Comparison of ENCODE assay signal across 14 cellular contexts in the genomic region with DNA sequence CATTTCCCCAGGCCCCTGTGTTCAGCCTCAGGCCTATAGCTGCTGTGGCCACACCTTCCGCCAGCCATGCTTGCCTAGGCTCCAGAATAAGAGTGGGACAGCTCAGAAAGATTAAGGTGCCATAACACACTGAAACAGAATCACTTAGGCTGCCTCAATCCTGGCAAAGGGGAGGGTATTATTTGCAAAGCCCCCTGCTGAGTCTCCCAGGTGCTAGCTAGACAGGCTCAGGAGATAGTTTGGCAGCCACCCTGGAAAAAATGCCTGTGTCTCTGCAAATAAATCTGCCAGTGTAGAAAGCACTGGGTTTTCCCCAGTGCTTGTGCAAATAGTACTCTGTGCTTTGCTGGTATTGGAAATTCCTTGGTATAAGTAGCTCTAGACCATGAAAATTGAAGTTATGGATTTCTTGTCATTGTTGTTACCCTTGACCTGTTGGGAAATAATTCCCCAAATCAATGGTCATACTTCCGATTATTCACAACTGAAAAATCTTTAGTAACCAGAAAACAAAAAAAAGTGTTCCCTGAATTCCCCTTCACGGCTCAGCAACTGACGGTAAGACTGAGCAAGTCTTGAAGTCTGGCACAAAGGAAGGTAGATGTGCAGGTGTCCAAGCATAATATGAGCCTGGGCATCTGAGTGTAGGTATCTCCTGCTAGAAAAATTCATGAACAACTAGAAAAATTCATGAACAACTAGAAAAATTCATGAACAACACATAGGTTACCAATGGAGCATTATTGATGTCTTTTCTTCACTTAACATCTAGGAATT. TPM values are rescaled to one million over a fixed set of nuclear protein-coding genes. Genes with fewer than 3 reads are reported as not detected.
DNase-seq lines count a peak whose midpoint lies in the region; ATAC-seq and TF ChIP-seq lines count a peak whose summit lies in the region.
"Had no signal": no experiment of that assay in that cellular context is flagged by ENCODE, and none has a peak within 500 bp of the region (broad histone marks: within the 10 kb centered on the region; RNA-seq: fewer than 3 reads in every experiment).

No MANE protein-coding gene starts in this region.

- in situ Hi-C loops in G401 (cut with HindIII; ENCODE audit: low sequenced_read_pairs) = no loop called here

- no peak for TF ChIP-seq POLR2A in testis (IDR thresholded peaks at IDR 0.05)

- intact Hi-C loops in testis (cut with DNase I; ENCODE audit: low total_unique reads) = no loop called here

- ATAC-seq in left lobe of liver = peak; percentile 93
- no peak for ATAC-seq in HG03108 (IDR thresholded peaks at IDR 0.05; ENCODE audit: unreplicated experiment)
- ATAC-seq in HG03460 (IDR thresholded peaks at IDR 0.05; ENCODE audit: unreplicated experiment) = no peak
- ATAC-seq: activated T-cell treated with anti-CD3 and anti-CD28 coated beads, Interleukin-2, amount 50 U/mL, for 72 hours; natural killer cell treated with Interleukin-12 subunit alpha and Interleukin-12 subunit beta and Interleukin-15 and Interleukin-18, amount 100 ng/mL, for 72 hours had no signal

- no peaks in the 10 kb centered on the region for H3K4me1 ChIP-seq in testis

- no peak overlapping the region for H3K27ac ChIP-seq in testis

- no peaks in the 10 kb centered on the region for H3K27me3 ChIP-seq in testis

- H3K36me3 ChIP-seq in testis (ENCODE audit: low read depth, missing control alignments) = no peaks in the 10 kb centered on the region

- H3K4me3 ChIP-seq in testis = no peak overlapping the region

- no peak for TF ChIP-seq CTCF in testis (IDR thresholded peaks at IDR 0.05)

- H3K9me3 ChIP-seq in testis = no peaks in the 10 kb centered on the region

- peak; percentile 73 for DNase-seq in G401 (ENCODE audit: low spot score)
- peak; percentile 87 for DNase-seq in NCI-H146 (lab: John Stamatoyannopoulos, UW)
- DNase-seq in SHP77 (lab: John Stamatoyannopoulos, UW) = peak; percentile 55 to 57
- peak; percentile 80 for DNase-seq in left lobe of liver (ENCODE audit: low spot score)
- no peak for DNase-seq in testis
- no peak for DNase-seq in SKM-1 treated with dmso at 0.1 percent for 144 hours (lab: John Stamatoyannopoulos, UW; ENCODE audit: unreplicated experiment)
- DNase-seq: activated CD4-positive, alpha-beta memory T cell treated with anti-CD3 and anti-CD28 coated beads, Interleukin-2, amount 10 ng/mL, durations not matched to agents 7 days and 5 days; activated naive CD8-positive, alpha-beta T cell treated with anti-CD3 and anti-CD28 coated beads, Interleukin-2, amount 10 ng/mL, durations not matched to agents 7 days and 5 days; activated T-cell treated with anti-CD3 and anti-CD28 coated beads, Interleukin-2, amount 50 U/mL, for 72 hours; DMS79 treated with DMSO at 0.1 percent for 48 hours; NCI-H524 treated with DMSO at 0.1 percent for 48 hours had no signal

- 96% methylated on average over 4 of the region's 4 CpGs for WGBS in testis, 2 donors

RNA-seq across cellular contexts. Expression of a gene that starts 56.9 kb away (rescaled TPM):
- not detected in 2 replicates for total RNA-seq in G401 (2014; rRNA removed; shearing (Covaris generic))
- total RNA-seq in left lobe of liver (173 TPM), testis (1 to 10 TPM; 4.2 to 6.5 TPM)
- polyA plus RNA-seq in testis (ENCODE audit: insufficient read depth, low read depth, low replicate concordance) = 19.1 TPM
- total RNA-seq: activated naive CD8-positive, alpha-beta T cell treated with anti-CD3 and anti-CD28 coated beads, Interleukin-2, amount 10 ng/mL, durations not matched to agents 7 days and 5 days; natural killer cell treated with Interleukin-12 subunit alpha and Interleukin-12 subunit beta and Interleukin-15 and Interleukin-18, amount 100 ng/mL, for 72 hours had no signal

Comparison
In these comparisons a context has a peak if more than half of its experiments do, and no peak if none do; other contexts are left out.
1. DNase-seq: peak in G401 (single experiment), NCI-H146 (single experiment), SHP77 (2 of 2) and left lobe of liver (single experiment); none in testis (single experiment) and SKM-1 treated with dmso at 0.1 percent for 144 hours (single experiment).
2. RNA of a gene that starts 56.9 kb away (total RNA-seq): 173 TPM in left lobe of liver (single experiment); 4.2 to 6.5 TPM in testis and not detected in G401; every median in the first group is over 10 times any median in the second.